2 cellular contexts compared by ENCODE assay signal in the genomic region with DNA sequence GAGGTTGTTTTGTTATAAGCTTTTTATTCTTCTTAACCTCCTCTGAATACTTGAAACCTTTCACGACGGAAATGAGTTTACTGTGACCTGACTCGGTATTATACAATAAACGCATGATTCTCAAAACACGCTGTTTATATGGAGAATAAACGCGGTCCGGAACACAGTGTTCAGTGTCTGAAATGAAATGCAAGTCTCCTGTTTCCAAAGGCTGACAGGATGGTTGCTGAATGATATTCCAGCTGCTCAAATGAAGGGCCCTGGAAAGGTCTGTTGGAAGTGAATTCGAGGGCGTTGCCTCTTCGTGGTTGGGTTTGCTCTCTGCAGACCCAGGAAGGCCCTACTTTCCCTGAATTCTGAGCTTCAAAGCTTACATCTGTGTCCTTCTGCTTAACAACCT.
TF ChIP-seq lines count a peak whose summit lies in the region.

No MANE protein-coding gene starts in this region.

TF ChIP-seq in IMR-90, 13 proteins besides CTCF, POLR2A, EP300 and RAD21:
- TF ChIP-seq, protein P1, sequence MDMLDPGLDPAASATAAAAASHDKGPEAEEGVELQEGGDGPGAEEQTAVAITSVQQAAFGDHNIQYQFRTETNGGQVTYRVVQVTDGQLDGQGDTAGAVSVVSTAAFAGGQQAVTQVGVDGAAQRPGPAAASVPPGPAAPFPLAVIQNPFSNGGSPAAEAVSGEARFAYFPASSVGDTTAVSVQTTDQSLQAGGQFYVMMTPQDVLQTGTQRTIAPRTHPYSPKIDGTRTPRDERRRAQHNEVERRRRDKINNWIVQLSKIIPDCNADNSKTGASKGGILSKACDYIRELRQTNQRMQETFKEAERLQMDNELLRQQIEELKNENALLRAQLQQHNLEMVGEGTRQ (IDR thresholded peaks at IDR 0.05; ENCODE audit: low read depth, low read length) = no peak
- no peak for TF ChIP-seq MAFK (IDR thresholded peaks at IDR 0.05; ENCODE audit: low read depth, low read length)
- no peak for TF ChIP-seq CEBPB (IDR thresholded peaks at IDR 0.05; ENCODE audit: low read depth, low read length)
- TF ChIP-seq MAZ (IDR thresholded peaks at IDR 0.05; ENCODE audit: borderline replicate concordance, low read depth, low read length) = no peak
- TF ChIP-seq FOS (IDR thresholded peaks at IDR 0.05; ENCODE audit: low read depth, low read length) = no peak
- TF ChIP-seq RFX5 (IDR thresholded peaks at IDR 0.05; ENCODE audit: low read depth, low read length) = no peak
- no peak for TF ChIP-seq RCOR1 (IDR thresholded peaks at IDR 0.05; ENCODE audit: insufficient replicate concordance, low read length)
- TF ChIP-seq, protein P2, sequence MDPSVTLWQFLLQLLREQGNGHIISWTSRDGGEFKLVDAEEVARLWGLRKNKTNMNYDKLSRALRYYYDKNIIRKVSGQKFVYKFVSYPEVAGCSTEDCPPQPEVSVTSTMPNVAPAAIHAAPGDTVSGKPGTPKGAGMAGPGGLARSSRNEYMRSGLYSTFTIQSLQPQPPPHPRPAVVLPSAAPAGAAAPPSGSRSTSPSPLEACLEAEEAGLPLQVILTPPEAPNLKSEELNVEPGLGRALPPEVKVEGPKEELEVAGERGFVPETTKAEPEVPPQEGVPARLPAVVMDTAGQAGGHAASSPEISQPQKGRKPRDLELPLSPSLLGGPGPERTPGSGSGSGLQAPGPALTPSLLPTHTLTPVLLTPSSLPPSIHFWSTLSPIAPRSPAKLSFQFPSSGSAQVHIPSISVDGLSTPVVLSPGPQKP (IDR thresholded peaks at IDR 0.05; ENCODE audit: borderline replicate concordance, low read depth, low read length) = no peak
- TF ChIP-seq SMC3 (IDR thresholded peaks at IDR 0.05; ENCODE audit: low read depth, low read length) = no peak
- no peak for TF ChIP-seq BHLHE40 (IDR thresholded peaks at IDR 0.05; ENCODE audit: low read depth, low read length)
- no peak for TF ChIP-seq MXI1 (IDR thresholded peaks at IDR 0.05; ENCODE audit: borderline replicate concordance, low read depth, low read length)
- TF ChIP-seq CHD1 (IDR thresholded peaks at IDR 0.05; ENCODE audit: low read depth, low read length) = no peak
- TF ChIP-seq NFE2L2 (IDR thresholded peaks at IDR 0.05; ENCODE audit: low read depth, low read length) = no peak

TF ChIP-seq in H1, 55 proteins besides CTCF, POLR2A, EP300 and RAD21:
- TF ChIP-seq JUN (IDR thresholded peaks at IDR 0.05; ENCODE audit: low read depth, low read length) = no peak
- no peak for TF ChIP-seq PHF8 (conservative IDR thresholded peaks at IDR 0.05; ENCODE audit: low read depth, low read length)
- TF ChIP-seq HDAC2 (IDR thresholded peaks at IDR 0.05; ENCODE audit: borderline replicate concordance in 1 of 2, low read depth in 2 of 2, low read length in 2 of 2) = no peak
- no peak for TF ChIP-seq KDM4A (IDR thresholded peaks at IDR 0.05; ENCODE audit: low read depth, low read length, severe bottlenecking)
- no peak for TF ChIP-seq SIN3A (conservative IDR thresholded peaks at IDR 0.05 in 1 of 2, IDR thresholded peaks at IDR 0.05 in 1 of 2; ENCODE audit: low read depth in 1 of 2, low read length in 2 of 2)
- no peak for TF ChIP-seq RFX5 (IDR thresholded peaks at IDR 0.05; ENCODE audit: borderline replicate concordance, low read depth, low read length)
